In the genomic region with DNA sequence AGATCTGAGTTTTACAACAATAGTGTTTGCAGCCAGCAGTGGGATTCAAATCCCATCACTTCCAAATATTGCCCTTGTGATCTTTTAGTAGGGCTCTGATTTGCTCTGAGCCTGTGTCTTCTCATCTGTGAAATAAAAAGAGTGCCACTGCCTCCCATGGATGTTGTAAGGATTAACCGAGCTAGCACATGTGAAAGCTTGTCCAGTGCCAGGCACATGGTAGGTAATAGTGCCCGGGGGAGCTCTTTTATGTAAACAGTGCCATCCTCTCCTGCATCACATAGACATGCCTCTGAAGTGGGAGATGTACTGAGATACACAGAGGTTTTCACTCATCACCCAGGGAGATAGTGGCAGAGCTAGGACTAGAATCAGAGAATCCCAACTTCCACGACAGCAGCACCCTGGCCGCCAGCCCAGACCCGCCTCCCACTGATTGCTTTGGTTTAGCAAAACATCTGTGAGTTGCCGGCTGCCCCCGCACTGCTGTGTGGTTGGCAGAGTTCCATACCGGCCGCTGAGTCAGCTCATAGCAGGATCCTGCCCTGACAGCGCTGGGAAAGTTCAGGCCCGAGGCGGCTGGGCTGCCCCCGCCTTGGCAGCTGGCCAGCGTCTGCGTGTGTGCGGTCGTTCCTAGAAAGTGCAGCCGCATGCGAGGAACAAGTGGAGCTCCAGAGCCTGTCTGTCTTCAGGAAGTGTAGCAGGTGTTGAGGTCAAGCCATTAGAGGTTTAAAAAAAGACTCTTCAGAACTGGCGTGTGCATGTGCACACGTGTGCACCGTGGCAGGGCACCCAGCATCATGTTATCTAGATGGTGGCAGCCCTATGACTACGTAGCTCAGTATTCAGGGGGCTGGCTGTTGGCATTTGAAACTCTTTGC, we compare ENCODE assay signal across 1 cellular context.
TF ChIP-seq lines count a peak whose summit lies in the region.

No MANE protein-coding gene starts in this region.

TF ChIP-seq in K562, 482 proteins besides CTCF, POLR2A, EP300 and RAD21 (continued from another document and continues in another):
- TF ChIP-seq, protein P1, sequence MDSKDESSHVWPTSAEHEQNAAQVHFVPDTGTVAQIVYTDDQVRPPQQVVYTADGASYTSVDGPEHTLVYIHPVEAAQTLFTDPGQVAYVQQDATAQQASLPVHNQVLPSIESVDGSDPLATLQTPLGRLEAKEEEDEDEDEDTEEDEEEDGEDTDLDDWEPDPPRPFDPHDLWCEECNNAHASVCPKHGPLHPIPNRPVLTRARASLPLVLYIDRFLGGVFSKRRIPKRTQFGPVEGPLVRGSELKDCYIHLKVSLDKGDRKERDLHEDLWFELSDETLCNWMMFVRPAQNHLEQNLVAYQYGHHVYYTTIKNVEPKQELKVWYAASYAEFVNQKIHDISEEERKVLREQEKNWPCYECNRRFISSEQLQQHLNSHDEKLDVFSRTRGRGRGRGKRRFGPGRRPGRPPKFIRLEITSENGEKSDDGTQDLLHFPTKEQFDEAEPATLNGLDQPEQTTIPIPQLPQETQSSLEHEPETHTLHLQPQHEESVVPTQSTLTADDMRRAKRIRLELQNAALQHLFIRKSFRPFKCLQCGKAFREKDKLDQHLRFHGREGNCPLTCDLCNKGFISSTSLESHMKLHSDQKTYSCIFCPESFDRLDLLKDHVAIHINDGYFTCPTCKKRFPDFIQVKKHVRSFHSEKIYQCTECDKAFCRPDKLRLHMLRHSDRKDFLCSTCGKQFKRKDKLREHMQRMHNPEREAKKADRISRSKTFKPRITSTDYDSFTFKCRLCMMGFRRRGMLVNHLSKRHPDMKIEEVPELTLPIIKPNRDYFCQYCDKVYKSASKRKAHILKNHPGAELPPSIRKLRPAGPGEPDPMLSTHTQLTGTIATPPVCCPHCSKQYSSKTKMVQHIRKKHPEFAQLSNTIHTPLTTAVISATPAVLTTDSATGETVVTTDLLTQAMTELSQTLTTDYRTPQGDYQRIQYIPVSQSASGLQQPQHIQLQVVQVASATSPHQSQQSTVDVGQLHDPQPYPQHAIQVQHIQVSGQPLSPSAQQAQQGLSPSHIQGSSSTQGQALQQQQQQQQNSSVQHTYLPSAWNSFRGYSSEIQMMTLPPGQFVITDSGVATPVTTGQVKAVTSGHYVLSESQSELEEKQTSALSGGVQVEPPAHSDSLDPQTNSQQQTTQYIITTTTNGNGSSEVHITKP (IDR thresholded peaks at IDR 0.05; ENCODE audit: partially characterized antibody), result peak; percentile 20
- TF ChIP-seq ZNF695 (CRISPR knock-in tag; IDR thresholded peaks at IDR 0.05) (no peak), RFX5 (IDR thresholded peaks at IDR 0.05; ENCODE audit: low read depth, low read length) (no peak), ZNF431 (CRISPR knock-in tag; IDR thresholded peaks at IDR 0.05) (no peak), ZC3H8 (IDR thresholded peaks at IDR 0.05) (no peak), BRCA1 (IDR thresholded peaks at IDR 0.05) (no peak), BRCA1 (CRISPR knock-in tag; IDR thresholded peaks at IDR 0.05) (no peak), ZSCAN32 (CRISPR knock-in tag; IDR thresholded peaks at IDR 0.05) (no peak), HOXB6 (CRISPR knock-in tag; IDR thresholded peaks at IDR 0.05; ENCODE audit: borderline replicate concordance) (no peak), TARDBP (IDR thresholded peaks at IDR 0.05) (peak; percentile 79; the same call in 1 of the 2 replicates), FOXM1 (IDR thresholded peaks at IDR 0.05; ENCODE audit: low read depth) (peak; percentile 69), FOXM1 (CRISPR knock-in tag; IDR thresholded peaks at IDR 0.05; ENCODE audit: low read depth) (no peak), NFRKB (IDR thresholded peaks at IDR 0.05; ENCODE audit: low read depth) (no peak), KLF13 (tag; IDR thresholded peaks at IDR 0.05; ENCODE audit: borderline replicate concordance, low read depth) (no peak), SMAD3 (CRISPR knock-in tag; conservative IDR thresholded peaks at IDR 0.05) (peak; percentile 74; the same call in 1 of the 2 replicates), TRIM28 (IDR thresholded peaks at IDR 0.05) (peak; percentile 69; the same call in 1 of the 2 replicates), IRF2 (CRISPR knock-in tag; IDR thresholded peaks at IDR 0.05) (no peak), ZNF717 (CRISPR knock-in tag; IDR thresholded peaks at IDR 0.05) (no peak), CHD1 (IDR thresholded peaks at IDR 0.05; ENCODE audit: low read length) (no peak), MYNN (IDR thresholded peaks at IDR 0.05) (peak; percentile 98), MYNN (CRISPR knock-in tag; IDR thresholded peaks at IDR 0.05) (no peak), GATAD2A (IDR thresholded peaks at IDR 0.05) (peak; percentile 48; the same call in 1 of the 2 replicates), PURB (CRISPR knock-in tag; IDR thresholded peaks at IDR 0.05; ENCODE audit: low read depth) (no peak), ZNF408 (CRISPR knock-in tag; IDR thresholded peaks at IDR 0.05; ENCODE audit: low read depth) (no peak), ZBTB7A (IDR thresholded peaks at IDR 0.05; ENCODE audit: borderline replicate concordance, control insufficient read depth, low read depth, low read length) (peak; percentile 31; the same call in 1 of the 2 replicates), PTBP1 (IDR thresholded peaks at IDR 0.05; ENCODE audit: low read depth, low read length) (0 out of 2 replicates have a peak, but pooled peaks have one; percentile 65), SMARCA5 (IDR thresholded peaks at IDR 0.05) (no peak), TAF15 (IDR thresholded peaks at IDR 0.05; ENCODE audit: low read depth, low read length) (no peak), CREM (IDR thresholded peaks at IDR 0.05; ENCODE audit: low read depth) (peak; percentile 92), EHMT2 (IDR thresholded peaks at IDR 0.05) (no peak), ZNF3 (CRISPR knock-in tag; IDR thresholded peaks at IDR 0.05) (no peak), BDP1 (IDR thresholded peaks at IDR 0.05; ENCODE audit: insufficient read depth, insufficient read length) (no peak), KLF10 (CRISPR knock-in tag; IDR thresholded peaks at IDR 0.05) (no peak), HSF4 (CRISPR knock-in tag; IDR thresholded peaks at IDR 0.05; ENCODE audit: borderline replicate concordance) (no peak), ZNF507 (tag; conservative IDR thresholded peaks at IDR 0.05) (no peak), ASH1L (IDR thresholded peaks at IDR 0.05; ENCODE audit: borderline replicate concordance, low read depth, partially characterized antibody) (no peak), SOX6 (IDR thresholded peaks at IDR 0.05) (peak; percentile 96), ZBTB17 (CRISPR knock-in tag; IDR thresholded peaks at IDR 0.05) (no peak; the same call in 1 of the 2 replicates), CSDE1 (IDR thresholded peaks at IDR 0.05) (no peak), FOXA3 (CRISPR knock-in tag; conservative IDR thresholded peaks at IDR 0.05 in 1 of 2, IDR thresholded peaks at IDR 0.05 in 1 of 2) (no peak), NR2C2 (CRISPR knock-in tag; IDR thresholded peaks at IDR 0.05) (peak; percentile 77; the same call in 1 of the 2 replicates), NR2C2 (tag; IDR thresholded peaks at IDR 0.05) (peak; percentile 90), PHTF2 (CRISPR knock-in tag; IDR thresholded peaks at IDR 0.05) (no peak), HIVEP1 (CRISPR knock-in tag; IDR thresholded peaks at IDR 0.05) (no peak), MTF1 (CRISPR knock-in tag; IDR thresholded peaks at IDR 0.05; ENCODE audit: borderline replicate concordance) (no peak), EGR1 (conservative IDR thresholded peaks at IDR 0.05) (peak; percentile 99)
- TF ChIP-seq, protein P2, sequence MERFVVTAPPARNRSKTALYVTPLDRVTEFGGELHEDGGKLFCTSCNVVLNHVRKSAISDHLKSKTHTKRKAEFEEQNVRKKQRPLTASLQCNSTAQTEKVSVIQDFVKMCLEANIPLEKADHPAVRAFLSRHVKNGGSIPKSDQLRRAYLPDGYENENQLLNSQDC (CRISPR knock-in tag; IDR thresholded peaks at IDR 0.05), result no peak
- TF ChIP-seq, protein P3, sequence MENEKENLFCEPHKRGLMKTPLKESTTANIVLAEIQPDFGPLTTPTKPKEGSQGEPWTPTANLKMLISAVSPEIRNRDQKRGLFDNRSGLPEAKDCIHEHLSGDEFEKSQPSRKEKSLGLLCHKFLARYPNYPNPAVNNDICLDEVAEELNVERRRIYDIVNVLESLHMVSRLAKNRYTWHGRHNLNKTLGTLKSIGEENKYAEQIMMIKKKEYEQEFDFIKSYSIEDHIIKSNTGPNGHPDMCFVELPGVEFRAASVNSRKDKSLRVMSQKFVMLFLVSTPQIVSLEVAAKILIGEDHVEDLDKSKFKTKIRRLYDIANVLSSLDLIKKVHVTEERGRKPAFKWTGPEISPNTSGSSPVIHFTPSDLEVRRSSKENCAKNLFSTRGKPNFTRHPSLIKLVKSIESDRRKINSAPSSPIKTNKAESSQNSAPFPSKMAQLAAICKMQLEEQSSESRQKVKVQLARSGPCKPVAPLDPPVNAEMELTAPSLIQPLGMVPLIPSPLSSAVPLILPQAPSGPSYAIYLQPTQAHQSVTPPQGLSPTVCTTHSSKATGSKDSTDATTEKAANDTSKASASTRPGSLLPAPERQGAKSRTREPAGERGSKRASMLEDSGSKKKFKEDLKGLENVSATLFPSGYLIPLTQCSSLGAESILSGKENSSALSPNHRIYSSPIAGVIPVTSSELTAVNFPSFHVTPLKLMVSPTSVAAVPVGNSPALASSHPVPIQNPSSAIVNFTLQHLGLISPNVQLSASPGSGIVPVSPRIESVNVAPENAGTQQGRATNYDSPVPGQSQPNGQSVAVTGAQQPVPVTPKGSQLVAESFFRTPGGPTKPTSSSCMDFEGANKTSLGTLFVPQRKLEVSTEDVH (IDR thresholded peaks at IDR 0.05; ENCODE audit: low read depth, partially characterized antibody), result peak; percentile 69
- TF ChIP-seq, protein P4, sequence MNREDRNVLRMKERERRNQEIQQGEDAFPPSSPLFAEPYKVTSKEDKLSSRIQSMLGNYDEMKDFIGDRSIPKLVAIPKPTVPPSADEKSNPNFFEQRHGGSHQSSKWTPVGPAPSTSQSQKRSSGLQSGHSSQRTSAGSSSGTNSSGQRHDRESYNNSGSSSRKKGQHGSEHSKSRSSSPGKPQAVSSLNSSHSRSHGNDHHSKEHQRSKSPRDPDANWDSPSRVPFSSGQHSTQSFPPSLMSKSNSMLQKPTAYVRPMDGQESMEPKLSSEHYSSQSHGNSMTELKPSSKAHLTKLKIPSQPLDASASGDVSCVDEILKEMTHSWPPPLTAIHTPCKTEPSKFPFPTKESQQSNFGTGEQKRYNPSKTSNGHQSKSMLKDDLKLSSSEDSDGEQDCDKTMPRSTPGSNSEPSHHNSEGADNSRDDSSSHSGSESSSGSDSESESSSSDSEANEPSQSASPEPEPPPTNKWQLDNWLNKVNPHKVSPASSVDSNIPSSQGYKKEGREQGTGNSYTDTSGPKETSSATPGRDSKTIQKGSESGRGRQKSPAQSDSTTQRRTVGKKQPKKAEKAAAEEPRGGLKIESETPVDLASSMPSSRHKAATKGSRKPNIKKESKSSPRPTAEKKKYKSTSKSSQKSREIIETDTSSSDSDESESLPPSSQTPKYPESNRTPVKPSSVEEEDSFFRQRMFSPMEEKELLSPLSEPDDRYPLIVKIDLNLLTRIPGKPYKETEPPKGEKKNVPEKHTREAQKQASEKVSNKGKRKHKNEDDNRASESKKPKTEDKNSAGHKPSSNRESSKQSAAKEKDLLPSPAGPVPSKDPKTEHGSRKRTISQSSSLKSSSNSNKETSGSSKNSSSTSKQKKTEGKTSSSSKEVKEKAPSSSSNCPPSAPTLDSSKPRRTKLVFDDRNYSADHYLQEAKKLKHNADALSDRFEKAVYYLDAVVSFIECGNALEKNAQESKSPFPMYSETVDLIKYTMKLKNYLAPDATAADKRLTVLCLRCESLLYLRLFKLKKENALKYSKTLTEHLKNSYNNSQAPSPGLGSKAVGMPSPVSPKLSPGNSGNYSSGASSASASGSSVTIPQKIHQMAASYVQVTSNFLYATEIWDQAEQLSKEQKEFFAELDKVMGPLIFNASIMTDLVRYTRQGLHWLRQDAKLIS (CRISPR knock-in tag; IDR thresholded peaks at IDR 0.05), result no peak
- TF ChIP-seq, protein P5, sequence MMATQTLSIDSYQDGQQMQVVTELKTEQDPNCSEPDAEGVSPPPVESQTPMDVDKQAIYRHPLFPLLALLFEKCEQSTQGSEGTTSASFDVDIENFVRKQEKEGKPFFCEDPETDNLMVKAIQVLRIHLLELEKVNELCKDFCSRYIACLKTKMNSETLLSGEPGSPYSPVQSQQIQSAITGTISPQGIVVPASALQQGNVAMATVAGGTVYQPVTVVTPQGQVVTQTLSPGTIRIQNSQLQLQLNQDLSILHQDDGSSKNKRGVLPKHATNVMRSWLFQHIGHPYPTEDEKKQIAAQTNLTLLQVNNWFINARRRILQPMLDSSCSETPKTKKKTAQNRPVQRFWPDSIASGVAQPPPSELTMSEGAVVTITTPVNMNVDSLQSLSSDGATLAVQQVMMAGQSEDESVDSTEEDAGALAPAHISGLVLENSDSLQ (IDR thresholded peaks at IDR 0.05), result peak; percentile 90
- TF ChIP-seq, protein P6, sequence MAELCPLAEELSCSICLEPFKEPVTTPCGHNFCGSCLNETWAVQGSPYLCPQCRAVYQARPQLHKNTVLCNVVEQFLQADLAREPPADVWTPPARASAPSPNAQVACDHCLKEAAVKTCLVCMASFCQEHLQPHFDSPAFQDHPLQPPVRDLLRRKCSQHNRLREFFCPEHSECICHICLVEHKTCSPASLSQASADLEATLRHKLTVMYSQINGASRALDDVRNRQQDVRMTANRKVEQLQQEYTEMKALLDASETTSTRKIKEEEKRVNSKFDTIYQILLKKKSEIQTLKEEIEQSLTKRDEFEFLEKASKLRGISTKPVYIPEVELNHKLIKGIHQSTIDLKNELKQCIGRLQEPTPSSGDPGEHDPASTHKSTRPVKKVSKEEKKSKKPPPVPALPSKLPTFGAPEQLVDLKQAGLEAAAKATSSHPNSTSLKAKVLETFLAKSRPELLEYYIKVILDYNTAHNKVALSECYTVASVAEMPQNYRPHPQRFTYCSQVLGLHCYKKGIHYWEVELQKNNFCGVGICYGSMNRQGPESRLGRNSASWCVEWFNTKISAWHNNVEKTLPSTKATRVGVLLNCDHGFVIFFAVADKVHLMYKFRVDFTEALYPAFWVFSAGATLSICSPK (IDR thresholded peaks at IDR 0.05; ENCODE audit: borderline replicate concordance), result no peak
- TF ChIP-seq, protein P7, sequence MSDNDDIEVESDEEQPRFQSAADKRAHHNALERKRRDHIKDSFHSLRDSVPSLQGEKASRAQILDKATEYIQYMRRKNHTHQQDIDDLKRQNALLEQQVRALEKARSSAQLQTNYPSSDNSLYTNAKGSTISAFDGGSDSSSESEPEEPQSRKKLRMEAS (CRISPR knock-in tag; IDR thresholded peaks at IDR 0.05), result peak; percentile 99
- TF ChIP-seq, protein P8, sequence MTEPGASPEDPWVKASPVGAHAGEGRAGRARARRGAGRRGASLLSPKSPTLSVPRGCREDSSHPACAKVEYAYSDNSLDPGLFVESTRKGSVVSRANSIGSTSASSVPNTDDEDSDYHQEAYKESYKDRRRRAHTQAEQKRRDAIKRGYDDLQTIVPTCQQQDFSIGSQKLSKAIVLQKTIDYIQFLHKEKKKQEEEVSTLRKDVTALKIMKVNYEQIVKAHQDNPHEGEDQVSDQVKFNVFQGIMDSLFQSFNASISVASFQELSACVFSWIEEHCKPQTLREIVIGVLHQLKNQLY (CRISPR knock-in tag; conservative IDR thresholded peaks at IDR 0.05), result no peak
